Comparison of ENCODE assay signal across 9 cellular contexts in the genomic region with DNA sequence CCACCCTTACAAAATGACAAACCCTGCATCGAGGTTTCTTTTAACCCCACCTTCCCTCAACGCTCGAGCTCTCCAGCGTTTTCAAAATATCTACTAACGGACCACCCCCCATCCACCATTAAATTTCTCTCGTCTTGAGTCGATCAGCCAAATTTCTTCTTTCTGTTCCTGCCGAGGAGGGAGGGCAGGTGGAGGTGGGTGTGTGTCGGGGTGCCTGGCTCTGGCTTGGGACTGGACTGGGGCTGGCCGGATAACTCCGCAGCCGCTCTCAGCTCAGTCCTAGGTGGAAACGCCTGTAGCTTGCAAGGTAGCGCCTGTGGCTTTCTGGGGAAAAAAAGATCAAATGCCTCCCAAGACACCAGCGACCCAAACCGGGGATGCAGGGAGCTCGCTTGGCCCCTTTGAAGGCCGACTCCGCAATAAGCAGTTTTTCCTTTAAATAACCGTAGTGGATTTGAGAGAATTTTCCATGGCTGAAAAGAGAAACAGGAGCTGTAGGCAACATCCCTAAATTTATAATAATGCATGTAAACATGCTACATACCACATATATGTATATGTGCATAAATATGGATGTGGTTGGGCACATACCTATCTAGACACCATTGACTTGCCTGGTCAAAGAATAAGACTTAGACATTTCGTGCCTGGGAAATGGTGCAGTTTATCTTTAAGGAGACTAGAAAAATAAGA. TPM values are rescaled to one million over a fixed set of nuclear protein-coding genes. Genes with fewer than 3 reads are reported as not detected.
A peak's percentile ranks its signal among the peaks of the same experiment; 100 is the strongest.
DNase-seq lines count a peak whose midpoint lies in the region; TF ChIP-seq lines count a peak whose summit lies in the region.
"Had no signal": no experiment of that assay in that cellular context is flagged by ENCODE, and none has a peak within 500 bp of the region (broad histone marks: within the 10 kb centered on the region; RNA-seq: fewer than 3 reads in every experiment).

No MANE protein-coding gene starts in this region.

- H3K27ac ChIP-seq in adrenal gland (peak overlapping the region in 2 of 5 donors; percentile 54 to 73), transverse colon (peak overlapping the region in 3 of 4 donors; percentile 36 to 48 (median 37))
- H3K27ac ChIP-seq: neutrophil had no signal

- intact Hi-C loops in adrenal gland (cut with DNase I), result no loop called here
- intact Hi-C loops in transverse colon (cut with DNase I; ENCODE audit: low total_unique reads), result no loop called here

- TF ChIP-seq POLR2A in adrenal gland (IDR thresholded peaks at IDR 0.05) (no peak), transverse colon (IDR thresholded peaks at IDR 0.05) (no peak)

- H3K4me3 ChIP-seq in adrenal gland, result peak overlapping the region in 3 of 4 donors; percentile 9 to 60 (median 57)
- peak overlapping the region; percentile 6 to 49 (median 34) for H3K4me3 ChIP-seq in transverse colon

- H3K4me1 ChIP-seq in adrenal gland (replicated peaks in 1 of 2), result peaks cover 6 to 35% of the 10 kb centered on the region in 2 donors
- peaks cover 7 to 42% (median 32%) of the 10 kb centered on the region in 4 donors for H3K4me1 ChIP-seq in transverse colon

- TF ChIP-seq EP300 in transverse colon (IDR thresholded peaks at IDR 0.05; ENCODE audit: low read depth), result no peak

- H3K27me3 ChIP-seq in adrenal gland (peaks cover 7% of the 10 kb centered on the region), transverse colon (peaks cover 80% of the 10 kb centered on the region)

- H3K36me3 ChIP-seq in adrenal gland (replicated peaks in 1 of 2) (no peaks in the 10 kb centered on the region), transverse colon (no peaks in the 10 kb centered on the region)
- H3K36me3 ChIP-seq: neutrophil had no signal

- in situ Hi-C loops in KBM-7 (cut with MboI; ENCODE audit: low pct_unique_long_range_greater_than_20kb, low sequenced_read_pairs), result no loop called here
- in situ Hi-C loops in transverse colon (cut with MboI; ENCODE audit: low pct_ligation_motif_present in 1 of 4, low pct_unique_long_range_greater_than_20kb in 1 of 4, low sequenced_read_pairs in 3 of 4), result no loop called here

- H3K9me3 ChIP-seq in adrenal gland (replicated peaks in 1 of 3), result no peaks in the 10 kb centered on the region
- no peaks in the 10 kb centered on the region for H3K9me3 ChIP-seq in transverse colon
- H3K9me3 ChIP-seq: neutrophil had no signal

- TF ChIP-seq CTCF in adrenal gland (IDR thresholded peaks at IDR 0.05) (no peak), transverse colon (IDR thresholded peaks at IDR 0.05) (no peak)

- 1 to 4% (median 2%) methylated on average over 20 to 21 of the region's 21 CpGs for WGBS in adrenal gland, 4 donors
- 0 to 16% methylated on average over 1 to 21 of the region's 21 CpGs for WGBS in transverse colon (ENCODE audit: low coverage in 1 of 2), 2 donors

- DNase-seq in COLO668 (lab: John Stamatoyannopoulos, UW; ENCODE audit: unreplicated experiment), result peak; percentile 42
- peak; percentile 33 for DNase-seq in KBM-7
- DNase-seq in adrenal gland, result peak in 3 of 7 donors; percentile 12 to 32 (median 20)
- peak; percentile 18 for DNase-seq in left kidney (ENCODE audit: low read depth, low spot score)
- DNase-seq in transverse colon, result no peak
- DNase-seq in AG08395 (ENCODE audit: low spot score), result no peak
- no peak for DNase-seq in activated CD4-positive, CD25-positive, alpha-beta regulatory T cell treated with anti-CD3 and anti-CD28 coated beads, Interleukin-2, amount 50 U/mL, for 72 hours
- no peak for DNase-seq in NAMALWA (ENCODE audit: low spot score)

RNA-seq across cellular contexts. Expression of a gene that starts 1.9 kb away (rescaled TPM):
- 1 to 10 TPM in 7 of 8 donors, under 1 TPM in 1; 0.95 to 4.9 (median 2.6) TPM for total RNA-seq in adrenal gland
- 1 to 10 TPM in 1 of 3 donors, under 1 TPM in 2; 0.24 to 4.0 (median 0.56) TPM for polyA plus RNA-seq in adrenal gland
- total RNA-seq in transverse colon, result under 1 TPM; 0.32 to 0.82 (median 0.39) TPM

RNA-seq across cellular contexts. Expression of a gene that starts 57.2 kb away (rescaled TPM):
- total RNA-seq in adrenal gland (10 to 100 TPM; 19.7 to 84.2 (median 52.2) TPM), transverse colon (10 to 100 TPM in 2 of 4 donors, under 1 TPM in 2; 0.60 to 37.1 (median 12.0) TPM)
- 100 to 1,000 TPM in 1 of 3 donors, 10 to 100 TPM in 2; 44.7 to 156 (median 60.0) TPM for polyA plus RNA-seq in adrenal gland

Comparison
In these comparisons a context has a peak if more than half of its experiments do, and no peak if none do; other contexts are left out.
1. DNase-seq: peak in COLO668 (single experiment), KBM-7 (single experiment) and left kidney (single experiment); none in transverse colon (single experiment), AG08395 (single experiment), activated CD4-positive, CD25-positive, alpha-beta regulatory T cell treated with anti-CD3 and anti-CD28 coated beads, Interleukin-2, amount 50 U/mL, for 72 hours (single experiment) and NAMALWA (single experiment).